In genomic region chr11:130434521-130435223, GRCh38 we compare ENCODE assay signal across 8 cellular contexts. TPM values are rescaled to one million over a fixed set of nuclear protein-coding genes. Genes with fewer than 3 reads are reported as not detected.
DNase-seq lines count a peak whose midpoint lies in the region; ATAC-seq lines count a peak whose summit lies in the region.

No MANE protein-coding gene starts in this region.

- H3K9me3 Mint-ChIP-seq in T-helper 2 cell treated with Interferon-gamma antibody and Interleukin-4, amounts not matched to agents 5 μg/mL and 100 μg/mL, for 36 hours, result no peaks in the 10 kb centered on the region

- H3K27ac Mint-ChIP-seq in T-helper 2 cell treated with Interferon-gamma antibody and Interleukin-4, amounts not matched to agents 5 μg/mL and 100 μg/mL, for 36 hours, result no peak overlapping the region

- DNase-seq in NCI-H1436 treated with DMSO at 0.1 percent for 48 hours (lab: John Stamatoyannopoulos, UW) (peak; percentile 44), astrocyte of the hippocampus (ENCODE audit: low read depth, low spot score) (peak; percentile 92), hepatic stellate cell (ENCODE audit: low spot score) (peak; percentile 74), putamen (ENCODE audit: low spot score) (peak; percentile 85), mesenteric fat pad (ENCODE audit: low spot score) (no peak)
- DNase-seq in T-helper 2 cell treated with Interferon-gamma antibody and Interleukin-4, amounts not matched to agents 5 μg/mL and 100 μg/mL, for 36 hours (ENCODE audit: low spot score), result peak; percentile 63

- peaks cover 30% of the 10 kb centered on the region for H3K4me1 Mint-ChIP-seq in T-helper 2 cell treated with Interferon-gamma antibody and Interleukin-4, amounts not matched to agents 5 μg/mL and 100 μg/mL, for 36 hours (ENCODE audit: low read depth)

- H3K4me3 Mint-ChIP-seq in T-helper 2 cell treated with Interferon-gamma antibody and Interleukin-4, amounts not matched to agents 5 μg/mL and 100 μg/mL, for 36 hours, result no peak overlapping the region

- peak; percentile 88 for ATAC-seq in GM18498 (IDR thresholded peaks at IDR 0.05; ENCODE audit: unreplicated experiment)
- ATAC-seq in HG02870 (IDR thresholded peaks at IDR 0.05; ENCODE audit: unreplicated experiment), result peak; percentile 91

- peaks cover 5% of the 10 kb centered on the region for H3K36me3 Mint-ChIP-seq in T-helper 2 cell treated with Interferon-gamma antibody and Interleukin-4, amounts not matched to agents 5 μg/mL and 100 μg/mL, for 36 hours (ENCODE audit: low read depth)

- H3K27me3 Mint-ChIP-seq in T-helper 2 cell treated with Interferon-gamma antibody and Interleukin-4, amounts not matched to agents 5 μg/mL and 100 μg/mL, for 36 hours (ENCODE audit: low read depth), result peaks cover 25% of the 10 kb centered on the region

RNA-seq across cellular contexts. Expression of gene ADAMTS8, which starts 6.3 kb away (rescaled TPM):
- 0.42 TPM for total RNA-seq in mesenteric fat pad

RNA-seq across cellular contexts. Expression of gene ADAMTS15, which starts 13.8 kb away (rescaled TPM):
- total RNA-seq in mesenteric fat pad, result 61.2 TPM
